Comparison of ENCODE assay signal across 1 cellular context in genomic region chr2:65819963-65820362, GRCh38.
TF ChIP-seq lines count a peak whose summit lies in the region.

No MANE protein-coding gene starts in this region.

TF ChIP-seq in K562, 482 proteins besides CTCF, POLR2A, EP300 and RAD21 (continued from another document):
- TF ChIP-seq PHB2 (IDR thresholded peaks at IDR 0.05; ENCODE audit: low read depth) (no peak), BRD9 (IDR thresholded peaks at IDR 0.05; ENCODE audit: low read depth, partially characterized antibody) (no peak), NFRKB (IDR thresholded peaks at IDR 0.05; ENCODE audit: low read depth) (0 out of 2 replicates have a peak, but pooled peaks have one; percentile 27), NKRF (IDR thresholded peaks at IDR 0.05; ENCODE audit: borderline replicate concordance) (no peak), ZBTB11 (CRISPR knock-in tag; IDR thresholded peaks at IDR 0.05) (0 out of 6 replicates have a peak, but pooled peaks of 1 of the 3 experiments have one; percentile 20), ZNF165 (CRISPR knock-in tag; IDR thresholded peaks at IDR 0.05; ENCODE audit: borderline replicate concordance) (no peak), MTF1 (CRISPR knock-in tag; IDR thresholded peaks at IDR 0.05; ENCODE audit: borderline replicate concordance) (no peak), ZBTB12 (CRISPR knock-in tag; IDR thresholded peaks at IDR 0.05) (no peak), ZNF717 (CRISPR knock-in tag; IDR thresholded peaks at IDR 0.05) (no peak), ETV5 (CRISPR knock-in tag; IDR thresholded peaks at IDR 0.05; ENCODE audit: low read depth) (no peak), EHMT2 (IDR thresholded peaks at IDR 0.05) (0 out of 2 replicates have a peak, but pooled peaks have one; percentile 9)
